Comparison of ENCODE assay signal across 9 cellular contexts in genomic region chr6:27873101-27874030, GRCh38. TPM values are rescaled to one million over a fixed set of nuclear protein-coding genes. Genes with fewer than 3 reads are reported as not detected.
DNase-seq lines count a peak whose midpoint lies in the region; ATAC-seq and TF ChIP-seq lines count a peak whose summit lies in the region.
"Had no signal": no experiment of that assay in that cellular context is flagged by ENCODE, and none has a peak within 500 bp of the region (broad histone marks: within the 10 kb centered on the region; RNA-seq: fewer than 3 reads in every experiment).

No MANE protein-coding gene starts in this region.

- ATAC-seq in HG02678 (IDR thresholded peaks at IDR 0.05; ENCODE audit: unreplicated experiment) (peak; percentile 28), esophagus mucosa (peak; percentile 76), natural killer cell (peak; percentile 44 to 70 (median 49))

- H3K79me2 ChIP-seq in DOHH2 (ENCODE audit: control insufficient read depth, low read length), result no peaks in the 10 kb centered on the region

- H3K4me3 ChIP-seq in DOHH2 (ENCODE audit: low read length) (peak overlapping the region; percentile 81), transverse colon (peak overlapping the region in 3 of 4 donors; percentile 36 to 66 (median 51))

- H3K27ac Mint-ChIP-seq in natural killer cell, result peak overlapping the region; percentile 100

- in situ Hi-C loops in transverse colon (cut with MboI; ENCODE audit: low pct_ligation_motif_present in 1 of 4, low pct_unique_long_range_greater_than_20kb in 1 of 4, low sequenced_read_pairs in 3 of 4), result loop anchor here in 1 of 4 donors (25.0 kb wide), 1 partner anchor 1286 kb away; the partner anchor contains the start of gene ABT1

- intact Hi-C loops in natural killer cell (cut with micrococcal nuclease), result loop anchor here (1.0 to 5.0 kb wide), 2 partner anchors 17 to 726 kb away; a partner anchor contains a TSS
- intact Hi-C loops in transverse colon (cut with DNase I; ENCODE audit: low total_unique reads), result no loop called here

- peaks cover 31% of the 10 kb centered on the region for H3F3A ChIP-seq in DOHH2 (ENCODE audit: control insufficient read depth, insufficient read depth)

- no peaks in the 10 kb centered on the region for H3K9me2 ChIP-seq in DOHH2 (replicated peaks; ENCODE audit: control insufficient read depth, low read length)

- H3K9me3 Mint-ChIP-seq in natural killer cell, result no peaks in the 10 kb centered on the region

- H3K27me3 ChIP-seq in DOHH2 (ENCODE audit: control insufficient read depth, low read length) (no peaks in the 10 kb centered on the region), transverse colon (peaks cover 44% of the 10 kb centered on the region)

- peaks cover 36 to 39% of the 10 kb centered on the region in 2 donors for H3K4me1 Mint-ChIP-seq in natural killer cell

- TF ChIP-seq CTCF in DOHH2 (IDR thresholded peaks at IDR 0.05; ENCODE audit: low read depth, low read length, poor library complexity, severe bottlenecking) (no peak), natural killer cell (IDR thresholded peaks at IDR 0.05) (no peak), transverse colon (IDR thresholded peaks at IDR 0.05) (no peak)

- WGBS in transverse colon (ENCODE audit: low coverage in 1 of 2), 2 donors, result 14 to 26% methylated on average over 9 to 48 of the region's 48 CpGs

- no peaks in the 10 kb centered on the region for H3K36me3 Mint-ChIP-seq in natural killer cell

- peaks cover 9% of the 10 kb centered on the region for H3K36me3 ChIP-seq in DOHH2 (ENCODE audit: control insufficient read depth, low read length)
- no peaks in the 10 kb centered on the region for H3K36me3 ChIP-seq in transverse colon

- H3K4me1 ChIP-seq in DOHH2 (ENCODE audit: control insufficient read depth, low read length), result peaks cover 60% of the 10 kb centered on the region
- H3K4me1 ChIP-seq in transverse colon, result peaks cover 0 to 22% (median 11%) of the 10 kb centered on the region in 4 donors

- TF ChIP-seq EP300 in transverse colon (IDR thresholded peaks at IDR 0.05; ENCODE audit: low read depth), result no peak

- no peaks in the 10 kb centered on the region for H4K20me1 ChIP-seq in DOHH2 (ENCODE audit: control insufficient read depth, insufficient read depth, low read depth, low read length)

- peak overlapping the region; percentile 89 for H3K4me2 ChIP-seq in DOHH2 (ENCODE audit: low read length)

- H3K4me3 Mint-ChIP-seq in natural killer cell, result peak overlapping the region; percentile 99

- H3K9me3 ChIP-seq in DOHH2 (ENCODE audit: control insufficient read depth, insufficient read depth, low read length) (no peaks in the 10 kb centered on the region), transverse colon (no peaks in the 10 kb centered on the region)

- peak overlapping the region; percentile 96 for H3K27ac ChIP-seq in DOHH2 (ENCODE audit: low read depth, low read length)
- H3K27ac ChIP-seq in transverse colon, result peak overlapping the region; percentile 85 to 94 (median 90)

- peak; percentile 93 for TF ChIP-seq POLR2A in transverse colon (IDR thresholded peaks at IDR 0.05)

- peak; percentile 47 for DNase-seq in NCI-H510A treated with DMSO at 0.1 percent for 48 hours (lab: John Stamatoyannopoulos, UW)
- DNase-seq in activated T-cell treated with anti-CD3 and anti-CD28 coated beads for 1 hour (ENCODE audit: low read depth), result peak; percentile 42
- peak; percentile 68 for DNase-seq in natural killer cell
- DNase-seq in transverse colon, result peak; percentile 80
- no peak for DNase-seq in DMS114 treated with DMSO at 0.1 percent for 48 hours (lab: John Stamatoyannopoulos, UW; ENCODE audit: unreplicated experiment)

- H3K27me3 Mint-ChIP-seq in natural killer cell (ENCODE audit: low read depth in 2 of 2), result no peaks in the 10 kb centered on the region

RNA-seq across cellular contexts. Expression of gene OR2B2, which starts 38.8 kb away (rescaled TPM):
- total RNA-seq in esophagus mucosa (not detected), natural killer cell (not detected), transverse colon (not detected)
- total RNA-seq: T-helper 2 cell treated with Interferon-gamma antibody and Interleukin-4, amounts not matched to agents 100 ng/mL and 5 ng/mL, for 36 hours had no signal
